ENCODE assay signal across 12 cellular contexts in genomic region chr3:37114251-37115145, GRCh38. TPM values are rescaled to one million over a fixed set of nuclear protein-coding genes. Genes with fewer than 3 reads are reported as not detected.
DNase-seq lines count a peak whose midpoint lies in the region; ATAC-seq and TF ChIP-seq lines count a peak whose summit lies in the region.
"Had no signal": no experiment of that assay in that cellular context is flagged by ENCODE, and none has a peak within 500 bp of the region (broad histone marks: within the 10 kb centered on the region; RNA-seq: fewer than 3 reads in every experiment).

No MANE protein-coding gene starts in this region.

- peak overlapping the region; percentile 63 for H4K91ac ChIP-seq in IMR-90 (ENCODE audit: insufficient read depth, low read depth, low read length)

- DNase-seq in BJ (ENCODE audit: low read depth) (peak; percentile 86), IMR-90 (peak; percentile 95), coronary artery (ENCODE audit: low spot score) (no peak), non-pigmented ciliary epithelial cell (ENCODE audit: low read depth) (peak; percentile 77), WTC11 (ENCODE audit: low spot score) (no peak), DMS79 treated with DMSO at 0.1 percent for 48 hours (lab: John Stamatoyannopoulos, UW) (no peak), Right ventricle myocardium superior (no peak), GM23338 (ENCODE audit: low spot score) (no peak)
- DNase-seq: mesendoderm, NCI-H524, small intestine had no signal

- H2BK120ac ChIP-seq in IMR-90 (ENCODE audit: low read depth, low read length) = peak overlapping the region; percentile 80

- peak; percentile 72 for ATAC-seq in IMR-90 (ENCODE audit: low read depth)
- ATAC-seq in WTC11 = no peak
- ATAC-seq in Right ventricle myocardium superior (ENCODE audit: poor library complexity) = no peak
- no peak for ATAC-seq in GM23338

- peak overlapping the region; percentile 63; the same call in 1 of the 2 replicates for H3K23ac ChIP-seq in IMR-90 (ENCODE audit: low read depth, low read length)

- H3K27ac Mint-ChIP-seq in WTC11 (no peak overlapping the region), GM23338 (no peak overlapping the region)
- H3K27ac Mint-ChIP-seq: T-helper 1 cell treated with Interleukin-12 subunit alpha and Interleukin-12 subunit beta and Interleukin-4 antibody, amounts not matched to agents 30 μg/mL and 1 μg/mL, for 36 hours had no signal

- peak overlapping the region; percentile 83 for H2BK20ac ChIP-seq in IMR-90 (ENCODE audit: low read depth, low read length)

- H3K9ac ChIP-seq in IMR-90 (ENCODE audit: low read depth, low read length) = no peak overlapping the region

- peaks cover 5% of the 10 kb centered on the region for H3K4me1 Mint-ChIP-seq in WTC11
- peaks cover 3% of the 10 kb centered on the region; the same call in 2 of the 3 replicates for H3K4me1 Mint-ChIP-seq in GM23338

- H3K4me2 ChIP-seq in IMR-90 (ENCODE audit: low read depth, low read length) = 0 out of 2 replicates have a peak overlapping the region, but pooled peaks have one; percentile 44
- no peak overlapping the region for H3K4me2 ChIP-seq in GM23338

- POLR2A ChIA-PET in BJ (lab: Charles Lee) = interaction anchor here (1.0 kb wide), 1 partner anchor 73 kb away, joined by 9 read pairs; no protein-coding TSS in a partner anchor
- POLR2A ChIA-PET in IMR-90 (lab: Charles Lee; ENCODE audit: unreplicated experiment) = interaction anchor here (1.0 kb wide), 1 partner anchor 9 kb away, joined by 3 read pairs; no protein-coding TSS in a partner anchor
- POLR2A ChIA-PET in WTC11 (lab: Charles Lee) = no interaction called here

- H3K36me3 Mint-ChIP-seq in WTC11 (no peaks in the 10 kb centered on the region), GM23338 (ENCODE audit: low read depth) (no peaks in the 10 kb centered on the region)

- CTCF ChIA-PET in BJ (lab: Yijun Ruan, JAX) (interaction anchor here (0.8 to 1.1 kb wide), 3 partner anchors 10 to 97 kb away, joined by 3 read pairs; no protein-coding TSS in a partner anchor), IMR-90 (lab: Yijun Ruan, JAX) (no interaction called here), WTC11 (lab: Charles Lee) (no interaction called here)

- H2AK9ac ChIP-seq in IMR-90 (replicated peaks; ENCODE audit: low read depth, low read length, poor library complexity) = no peak overlapping the region

- H3K27me3 Mint-ChIP-seq in WTC11 (ENCODE audit: low read depth) (no peaks in the 10 kb centered on the region), GM23338 (ENCODE audit: insufficient read depth, low read depth, poor library complexity) (no peaks in the 10 kb centered on the region)

- intact Hi-C loops in IMR-90 (cut with micrococcal nuclease) = loop anchor here (5.0 kb wide), 1 partner anchor 42 kb away; no protein-coding TSS in a partner anchor
- intact Hi-C loops in Right ventricle myocardium superior (cut with DNase I) = no loop called here

- H3K27me3 ChIP-seq in BJ (ENCODE audit: control insufficient read depth, insufficient read depth, low read length) (no peaks in the 10 kb centered on the region), IMR-90 (ENCODE audit: control insufficient read depth, insufficient read depth, low read length) (no peaks in the 10 kb centered on the region), GM23338 (ENCODE audit: insufficient read depth) (no peaks in the 10 kb centered on the region)

- no peaks in the 10 kb centered on the region for H3K9me2 ChIP-seq in GM23338 (ENCODE audit: insufficient read depth)

- peaks cover 16% of the 10 kb centered on the region for H3K4me1 ChIP-seq in IMR-90 (ENCODE audit: control insufficient read depth, insufficient read depth, low read length)
- H3K4me1 ChIP-seq in GM23338 (ENCODE audit: insufficient read depth) = no peaks in the 10 kb centered on the region

- H3K4me3 ChIP-seq in BJ (ENCODE audit: low read depth, low read length) (no peak overlapping the region), IMR-90 (ENCODE audit: insufficient read depth, low read depth, low read length) (no peak overlapping the region), coronary artery (no peak overlapping the region), GM23338 (no peak overlapping the region)

- peaks cover 16% of the 10 kb centered on the region for H3K9me1 ChIP-seq in IMR-90 (ENCODE audit: insufficient read depth, low read length)

- WGBS in IMR-90 (ENCODE audit: extremely low coverage in 2 of 2, insufficient read length in 1 of 2), 2 experiments = no CpG with 5 or more reads among the region's 2 CpGs

- H3K4ac ChIP-seq in IMR-90 (ENCODE audit: low read depth, low read length) = peak overlapping the region; percentile 91

- TF ChIP-seq CTCF in BJ (IDR thresholded peaks at IDR 0.05; ENCODE audit: insufficient read depth, low read depth, low read length) (no peak), IMR-90 (conservative IDR thresholded peaks at IDR 0.05; ENCODE audit: low read depth, low read length) (no peak), coronary artery (IDR thresholded peaks at IDR 0.05) (no peak), WTC11 (IDR thresholded peaks at IDR 0.05) (no peak), GM23338 (conservative IDR thresholded peaks at IDR 0.05; ENCODE audit: low read depth in 2 of 2) (no peak)

- dilution Hi-C loops in IMR-90 (cut with HindIII; ENCODE audit: low sequenced_read_pairs, unreplicated experiment) = no loop called here

- H3K9me3 Mint-ChIP-seq in WTC11 (no peaks in the 10 kb centered on the region), GM23338 (no peaks in the 10 kb centered on the region)
- H3K9me3 Mint-ChIP-seq: T-helper 1 cell treated with Interleukin-12 subunit alpha and Interleukin-12 subunit beta and Interleukin-4 antibody, amounts not matched to agents 30 μg/mL and 1 μg/mL, for 36 hours had no signal

- H3F3A ChIP-seq in GM23338 (replicated peaks; ENCODE audit: low read depth) = no peaks in the 10 kb centered on the region

- no TSS peak for BruUV-seq in IMR-90 (replicated peaks; lab: Mats Ljungman, UMichigan)

- peak overlapping the region; percentile 75; the same call in 2 of the 3 replicates for H2BK15ac ChIP-seq in IMR-90 (ENCODE audit: low read depth, low read length)

- peak overlapping the region in 1 of 2 experiments; percentile 87; a peak in 2 of 4 replicates for H4K8ac ChIP-seq in IMR-90 (ENCODE audit: low read depth in 2 of 2, low read length in 2 of 2)

- H4K20me1 ChIP-seq in IMR-90 (ENCODE audit: insufficient read depth, low read length) (peaks cover 4% of the 10 kb centered on the region), GM23338 (replicated peaks; ENCODE audit: insufficient read depth) (no peaks in the 10 kb centered on the region)

- H3K79me1 ChIP-seq in IMR-90 (ENCODE audit: low read depth in 1 of 2, low read length in 2 of 2) = peaks cover 19 to 53% of the 10 kb centered on the region in 2 experiments

- in situ Hi-C loops in IMR-90 (cut with MboI; ENCODE audit: low sequenced_read_pairs) = no loop called here

- peak overlapping the region; percentile 92 for H3K18ac ChIP-seq in IMR-90 (ENCODE audit: low read depth, low read length)

- no peaks in the 10 kb centered on the region for H3K36me3 ChIP-seq in BJ (ENCODE audit: control insufficient read depth, insufficient read depth, low read length)
- H3K36me3 ChIP-seq in IMR-90 (ENCODE audit: control insufficient read depth, insufficient read depth, low read length) = peaks cover 6% of the 10 kb centered on the region
- H3K36me3 ChIP-seq in GM23338 (ENCODE audit: insufficient read depth) = no peaks in the 10 kb centered on the region

- peak overlapping the region; percentile 70; the same call in 1 of the 2 replicates for H4K5ac ChIP-seq in IMR-90 (ENCODE audit: low read depth, low read length)

- H3K9me3 ChIP-seq in IMR-90 (ENCODE audit: control insufficient read depth, insufficient read depth, low read length) = no peaks in the 10 kb centered on the region

- H2AFZ ChIP-seq in IMR-90 (replicated peaks; ENCODE audit: low read length, poor library complexity) (no peak overlapping the region), GM23338 (no peak overlapping the region)

- TF ChIP-seq POLR2A in IMR-90 (IDR thresholded peaks at IDR 0.05; ENCODE audit: low read depth, low read length) = no peak

- H3K56ac ChIP-seq in IMR-90 (ENCODE audit: extremely low read depth, insufficient read depth, low read length) = no peak overlapping the region

- H2BK5ac ChIP-seq in IMR-90 (ENCODE audit: low read depth, low read length, poor library complexity, severe bottlenecking) = peak overlapping the region; percentile 92

- peak overlapping the region; percentile 77; the same call in 1 of the 2 replicates for H3K27ac ChIP-seq in IMR-90 (ENCODE audit: insufficient read depth, low read length)
- peak overlapping the region; percentile 39 to 54 for H3K27ac ChIP-seq in coronary artery
- H3K27ac ChIP-seq in GM23338 (ENCODE audit: low read depth) = no peak overlapping the region

- peak overlapping the region; percentile 75 for H3K14ac ChIP-seq in IMR-90 (replicated peaks; ENCODE audit: low read depth, low read length)

- H3K79me2 ChIP-seq in GM23338 (replicated peaks; ENCODE audit: insufficient read depth) = no peaks in the 10 kb centered on the region

- no peak overlapping the region for H3K4me3 Mint-ChIP-seq in WTC11
- H3K4me3 Mint-ChIP-seq in GM23338 = no peak overlapping the region
- H3K4me3 Mint-ChIP-seq: T-helper 1 cell treated with Interleukin-12 subunit alpha and Interleukin-12 subunit beta and Interleukin-4 antibody, amounts not matched to agents 30 μg/mL and 1 μg/mL, for 36 hours had no signal

- no peak for TF ChIP-seq RAD21 in IMR-90 (IDR thresholded peaks at IDR 0.05; ENCODE audit: low read length)

- peak overlapping the region; percentile 52; the same call in 1 of the 2 replicates for H2AK5ac ChIP-seq in IMR-90 (ENCODE audit: low read depth, low read length)

TF ChIP-seq in IMR-90, 13 proteins besides CTCF, POLR2A, EP300 and RAD21 (continues in another document):
- peak; percentile 92 for TF ChIP-seq BHLHE40 (IDR thresholded peaks at IDR 0.05; ENCODE audit: low read depth, low read length)
- no peak for TF ChIP-seq RCOR1 (IDR thresholded peaks at IDR 0.05; ENCODE audit: insufficient replicate concordance, low read length)

TF ChIP-seq in WTC11, 78 proteins besides CTCF, POLR2A, EP300 and RAD21 (continues in another document):
- no peak for TF ChIP-seq TP53 (CRISPR knock-in tag; IDR thresholded peaks at IDR 0.05)

TF ChIP-seq in GM23338, 12 proteins besides CTCF, POLR2A, EP300 and RAD21 (continues in another document):
- TF ChIP-seq NANOG (IDR thresholded peaks at IDR 0.05; ENCODE audit: borderline replicate concordance) (no peak), ZNF331 (CRISPR knock-in tag; IDR thresholded peaks at IDR 0.05; ENCODE audit: low read depth) (no peak), EZH2 (IDR thresholded peaks at IDR 0.05; ENCODE audit: low read depth, unreplicated experiment) (no peak), JUNB (IDR thresholded peaks at IDR 0.05; ENCODE audit: unreplicated experiment) (no peak)

RNA-seq across cellular contexts. Expression of gene LRRFIP2, which starts 59.9 kb away (rescaled TPM):
- 43.9 and 71.3 TPM in 2 replicates for polyA plus RNA-seq in BJ (2011; rRNA removed)
- 34.3 and 36.5 TPM in 2 replicates for polyA minus RNA-seq in BJ (2011; rRNA and poly(A)+ RNA removed)
- total RNA-seq in IMR-90 (2012; rRNA removed) = 20.6 and 45.8 TPM in 2 replicates
- polyA plus RNA-seq in IMR-90 (2012; rRNA removed) = 27.6 and 31.0 TPM in 2 replicates
- 6.4 and 9.3 TPM in 2 replicates for polyA plus RNA-seq in IMR-90 (2012; cell fraction: cytosol; rRNA removed)
- 8.9 and 43.4 TPM in 2 replicates for polyA plus RNA-seq in IMR-90 (2012; cell fraction: nucleus; rRNA removed; ENCODE audit: low replicate concordance)
- total RNA-seq in WTC11 (2021) = 23.7 to 24.6 TPM (median 23.7 TPM) in 3 replicates
- total RNA-seq in Right ventricle myocardium superior = 150 TPM
- 27.5 and 29.0 TPM in 2 replicates for total RNA-seq in GM23338 (2014; rRNA removed; shearing (Covaris generic))
- 20.3 TPM in 2 replicates for polyA plus RNA-seq in GM23338 (2016; fragmentation: Nextera tagmentation; extraction: Ambion mirVana)

Comparison
In these comparisons a context has a peak if more than half of its experiments do, and no peak if none do; other contexts are left out.
1. DNase-seq: peak in BJ (single experiment), IMR-90 (single experiment) and non-pigmented ciliary epithelial cell (single experiment); none in coronary artery (single experiment), WTC11 (single experiment), DMS79 treated with DMSO at 0.1 percent for 48 hours (single experiment), Right ventricle myocardium superior (single experiment) and GM23338 (single experiment).